ENCODE assay signal across 8 cellular contexts in the genomic region with DNA sequence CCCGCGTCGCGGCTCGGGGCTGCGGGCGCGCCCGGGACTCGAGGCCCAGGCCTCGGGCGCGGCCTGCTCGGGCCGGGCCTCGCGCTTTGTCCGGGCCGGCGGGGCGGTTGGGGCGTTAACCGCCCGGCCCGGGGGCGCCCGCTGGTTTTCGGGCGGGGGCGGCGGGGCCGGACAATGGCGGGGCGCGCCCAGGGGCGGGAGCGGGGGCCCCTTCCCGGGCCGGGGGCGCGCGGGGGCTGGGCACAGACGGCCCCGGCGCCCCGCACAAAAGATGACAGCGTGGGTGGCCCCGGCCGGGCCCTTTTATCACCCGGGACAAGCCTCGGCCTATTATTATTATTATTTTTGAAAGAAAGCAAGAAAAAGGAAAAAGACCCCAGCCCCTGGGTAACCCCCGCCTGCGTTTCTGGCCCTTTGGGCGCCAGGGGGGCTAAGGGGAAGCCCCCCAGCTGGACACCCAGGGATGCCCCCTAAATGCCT. TPM values are rescaled to one million over a fixed set of nuclear protein-coding genes. Genes with fewer than 3 reads are reported as not detected.
DNase-seq lines count a peak whose midpoint lies in the region; ATAC-seq and TF ChIP-seq lines count a peak whose summit lies in the region.

No MANE protein-coding gene starts in this region.

- H3K36me3 Mint-ChIP-seq in naive thymus-derived CD8-positive, alpha-beta T cell: no peaks in the 10 kb centered on the region

- peaks cover 67 to 88% (median 81%) of the 10 kb centered on the region in 10 experiments for H3K4me1 ChIP-seq in BLaER1 treated with 17β-estradiol and CSF1 and Interleukin-3, amounts not matched to agents 10 nM and 100 nM

- peak overlapping the region; percentile 74 to 95 (median 80) for H3K4me3 ChIP-seq in BLaER1 treated with 17β-estradiol and CSF1 and Interleukin-3, amounts not matched to agents 10 nM and 100 nM
- peak overlapping the region; percentile 74 to 79 for H3K4me3 ChIP-seq in cardiac fibroblast (replicated peaks in 1 of 2; ENCODE audit: low read depth in 2 of 2, low read length in 2 of 2)

- POLR2A ChIA-PET in naive thymus-derived CD8-positive, alpha-beta T cell (lab: Charles Lee): interaction anchor here (0.5 to 2.7 kb wide), 18 partner anchors 10 to 1231 kb away, joined by 3 to 63 read pairs (median 4); partner anchors contain the start of genes FEM1A, MRPL54, PLIN3 and SAFB

- peak overlapping the region; percentile 82 to 92 (median 86) for H3K27ac ChIP-seq in BLaER1 treated with 17β-estradiol and CSF1 and Interleukin-3, amounts not matched to agents 10 nM and 100 nM

- H3K9ac ChIP-seq in BLaER1 treated with 17β-estradiol and CSF1 and Interleukin-3, amounts not matched to agents 10 nM and 100 nM: peak overlapping the region; percentile 87 to 97 (median 91)

- H3K4me3 Mint-ChIP-seq in naive thymus-derived CD8-positive, alpha-beta T cell: peak overlapping the region; percentile 79 to 97 (median 92)

- peaks cover 0 to 19% (median 11%) of the 10 kb centered on the region in 11 experiments; a peak in 19 of 22 replicates for H3K36me3 ChIP-seq in BLaER1 treated with 17β-estradiol and CSF1 and Interleukin-3, amounts not matched to agents 10 nM and 100 nM

- ATAC-seq in HG03097 (IDR thresholded peaks at IDR 0.05; ENCODE audit: low FRiP score, unreplicated experiment) (peak; percentile 9), GM21447 (IDR thresholded peaks at IDR 0.05; ENCODE audit: unreplicated experiment) (no peak), sciatic nerve (no peak)
- ATAC-seq in naive thymus-derived CD8-positive, alpha-beta T cell: no peak

- TF ChIP-seq CTCF in cardiac fibroblast (IDR thresholded peaks at IDR 0.05; ENCODE audit: low read depth, low read length): no peak

- no peaks in the 10 kb centered on the region; a peak in 1 of 22 replicates for H3K27me3 ChIP-seq in BLaER1 treated with 17β-estradiol and CSF1 and Interleukin-3, amounts not matched to agents 10 nM and 100 nM

- H3K9me3 Mint-ChIP-seq in naive thymus-derived CD8-positive, alpha-beta T cell: no peaks in the 10 kb centered on the region

- peaks cover 25 to 43% (median 35%) of the 10 kb centered on the region in 4 donors for H3K4me1 Mint-ChIP-seq in naive thymus-derived CD8-positive, alpha-beta T cell

- DNase-seq in cardiac fibroblast (ENCODE audit: low read depth in 2 of 2) (no peak), RKO (ENCODE audit: low spot score) (no peak), NCI-H2107 (lab: John Stamatoyannopoulos, UW) (no peak), sciatic nerve (ENCODE audit: low spot score) (no peak)
- peak in 1 of 10 donors; percentile 12 for DNase-seq in naive thymus-derived CD8-positive, alpha-beta T cell

- H3K4me2 ChIP-seq in BLaER1 treated with 17β-estradiol and CSF1 and Interleukin-3, amounts not matched to agents 10 nM and 100 nM: peak overlapping the region; percentile 93 to 100 (median 98)

- intact Hi-C loops in sciatic nerve (cut with DNase I): no loop called here

- no peaks in the 10 kb centered on the region for H3K27me3 Mint-ChIP-seq in naive thymus-derived CD8-positive, alpha-beta T cell

- H4K20me1 ChIP-seq in BLaER1 treated with 17β-estradiol and CSF1 and Interleukin-3, amounts not matched to agents 10 nM and 100 nM: peaks cover 48 to 92% (median 86%) of the 10 kb centered on the region in 11 experiments

- H3K27ac Mint-ChIP-seq in naive thymus-derived CD8-positive, alpha-beta T cell: peak overlapping the region; percentile 54 to 95 (median 83)

- H3K9me3 ChIP-seq in BLaER1 treated with 17β-estradiol and CSF1 and Interleukin-3, amounts not matched to agents 10 nM and 100 nM (replicated peaks in 1 of 11): no peaks in the 10 kb centered on the region

RNA-seq across cellular contexts. Expression of gene KDM4B, which starts 0.4 kb away (rescaled TPM):
- total RNA-seq in naive thymus-derived CD8-positive, alpha-beta T cell: 10 to 100 TPM; 44.0 to 50.1 TPM
- 10 to 100 TPM; 14.3 to 18.7 (median 14.7) TPM for polyA plus RNA-seq in naive thymus-derived CD8-positive, alpha-beta T cell
- 60.1 TPM for total RNA-seq in sciatic nerve
